In genomic region chr18:2854871-2855270, GRCh38 we compare ENCODE assay signal across 1 cellular context.
A peak's percentile ranks its signal among the peaks of the same experiment; 100 is the strongest.
TF ChIP-seq lines count a peak whose summit lies in the region.

No MANE protein-coding gene starts in this region.

TF ChIP-seq in K562, 482 proteins besides CTCF, POLR2A, EP300 and RAD21 (continued from another document):
- no peak for TF ChIP-seq HMGXB4 (CRISPR knock-in tag; IDR thresholded peaks at IDR 0.05)
- no peak for TF ChIP-seq NR2C2 (CRISPR knock-in tag; IDR thresholded peaks at IDR 0.05)
- 0 out of 2 replicates have a peak, but pooled peaks have one; percentile 1 for TF ChIP-seq NR2C2 (tag; IDR thresholded peaks at IDR 0.05)
- TF ChIP-seq TAF1 (IDR thresholded peaks at IDR 0.05; ENCODE audit: control insufficient read depth, extremely low read depth, insufficient read depth, low read length, severe bottlenecking), result no peak
- no peak for TF ChIP-seq ZNF253 (CRISPR knock-in tag; conservative IDR thresholded peaks at IDR 0.05)
- TF ChIP-seq ZNF280A (IDR thresholded peaks at IDR 0.05; ENCODE audit: low read depth, partially characterized antibody), result no peak
- TF ChIP-seq ZNF12 (CRISPR knock-in tag; IDR thresholded peaks at IDR 0.05), result peak; percentile 0; the same call in 1 of the 2 replicates
- TF ChIP-seq HNRNPH1 (optimal IDR thresholded peaks at IDR 0.05; ENCODE audit: low read depth, low read length), result no peak
- TF ChIP-seq HEY1 (CRISPR knock-in tag; IDR thresholded peaks at IDR 0.05; ENCODE audit: borderline replicate concordance), result no peak
- no peak for TF ChIP-seq GATAD2B (IDR thresholded peaks at IDR 0.05; ENCODE audit: borderline replicate concordance)
- TF ChIP-seq ZNF347 (CRISPR knock-in tag; IDR thresholded peaks at IDR 0.05; ENCODE audit: low read depth), result no peak
- no peak for TF ChIP-seq RBM22 (IDR thresholded peaks at IDR 0.05; ENCODE audit: low read depth, low read length, poor library complexity, severe bottlenecking)
TF ChIP-seq in K562: peak in this region for 4.
